Comparison of ENCODE assay signal across 9 cellular contexts in genomic region chr1:36463404-36463772, GRCh38. TPM values are rescaled to one million over a fixed set of nuclear protein-coding genes. Genes with fewer than 3 reads are reported as not detected.
A peak's percentile ranks its signal among the peaks of the same experiment; 100 is the strongest.
DNase-seq lines count a peak whose midpoint lies in the region; ATAC-seq and TF ChIP-seq lines count a peak whose summit lies in the region.
"Had no signal": no experiment of that assay in that cellular context is flagged by ENCODE, and none has a peak within 500 bp of the region (broad histone marks: within the 10 kb centered on the region; RNA-seq: fewer than 3 reads in every experiment).

No MANE protein-coding gene starts in this region.

- H3K4me3 ChIP-seq in CD4-positive, CD25-positive, alpha-beta regulatory T cell (ENCODE audit: low read depth, low read length), result peak overlapping the region; percentile 90
- H3K4me3 ChIP-seq in MG63 (peak overlapping the region; percentile 100), endodermal cell (ENCODE audit: low read length) (peak overlapping the region; percentile 85), neural cell (ENCODE audit: low read length) (peak overlapping the region; percentile 83)

- H3K36me3 ChIP-seq in CD4-positive, CD25-positive, alpha-beta regulatory T cell (ENCODE audit: control insufficient read depth, insufficient read depth, low read length), result peaks cover 18% of the 10 kb centered on the region
- H3K36me3 ChIP-seq in MG63 (peaks cover 31% of the 10 kb centered on the region), endodermal cell (ENCODE audit: control insufficient read depth, insufficient read depth, low read length) (peaks cover 39% of the 10 kb centered on the region), neural cell (ENCODE audit: insufficient read depth, low read length) (no peaks in the 10 kb centered on the region)

- H3K9me3 Mint-ChIP-seq in CD4-positive, CD25-positive, alpha-beta regulatory T cell, result no peaks in the 10 kb centered on the region
- no peaks in the 10 kb centered on the region for H3K9me3 Mint-ChIP-seq in endodermal cell

- peak overlapping the region; percentile 97 to 98 (median 97) for H3K27ac Mint-ChIP-seq in CD4-positive, CD25-positive, alpha-beta regulatory T cell
- peak overlapping the region; percentile 99 for H3K27ac Mint-ChIP-seq in endodermal cell

- H3K27me3 Mint-ChIP-seq in CD4-positive, CD25-positive, alpha-beta regulatory T cell, result no peaks in the 10 kb centered on the region
- peaks cover 29% of the 10 kb centered on the region for H3K27me3 Mint-ChIP-seq in endodermal cell (ENCODE audit: insufficient read depth)

- no peaks in the 10 kb centered on the region for H4K20me1 ChIP-seq in neural cell (ENCODE audit: insufficient read depth)

- H3K9me3 ChIP-seq in CD4-positive, CD25-positive, alpha-beta regulatory T cell (ENCODE audit: control insufficient read depth in 2 of 2, low read length in 2 of 2), result no peaks in the 10 kb centered on the region
- H3K9me3 ChIP-seq in MG63 (no peaks in the 10 kb centered on the region; the same call in 1 of the 2 replicates), endodermal cell (ENCODE audit: control insufficient read depth, low read length) (no peaks in the 10 kb centered on the region), neural cell (ENCODE audit: low read length) (no peaks in the 10 kb centered on the region)

- H3K27ac ChIP-seq in CD4-positive, CD25-positive, alpha-beta regulatory T cell (ENCODE audit: insufficient read depth, low read length, poor library complexity, severe bottlenecking), result peak overlapping the region; percentile 90
- peak overlapping the region; percentile 52 for H3K27ac ChIP-seq in endodermal cell (ENCODE audit: low read depth, low read length)
- H3K27ac ChIP-seq in neural cell (ENCODE audit: low read length), result peak overlapping the region; percentile 86

- peak overlapping the region; percentile 98 to 100 (median 99) for H3K4me3 Mint-ChIP-seq in CD4-positive, CD25-positive, alpha-beta regulatory T cell
- peak overlapping the region; percentile 100 for H3K4me3 Mint-ChIP-seq in endodermal cell

- H3K79me2 ChIP-seq in neural cell (replicated peaks; ENCODE audit: insufficient read depth, low read length), result peaks cover 7% of the 10 kb centered on the region

- TF ChIP-seq RAD21 in neural cell (conservative IDR thresholded peaks at IDR 0.05), result no peak

- no peak for TF ChIP-seq EP300 in neural cell (conservative IDR thresholded peaks at IDR 0.05; ENCODE audit: poor library complexity, severe bottlenecking)

- peaks cover 23% of the 10 kb centered on the region for H3K36me3 Mint-ChIP-seq in CD4-positive, CD25-positive, alpha-beta regulatory T cell
- H3K36me3 Mint-ChIP-seq in endodermal cell (ENCODE audit: low read depth), result peaks cover 37% of the 10 kb centered on the region

- H3K4me2 ChIP-seq in neural cell (ENCODE audit: low read length), result peak overlapping the region; percentile 94

- peak overlapping the region; percentile 71 for H2AFZ ChIP-seq in neural cell (ENCODE audit: low read depth, low read length)

- peaks cover 12 to 54% (median 18%) of the 10 kb centered on the region in 4 donors for H3K4me1 Mint-ChIP-seq in CD4-positive, CD25-positive, alpha-beta regulatory T cell
- H3K4me1 Mint-ChIP-seq in endodermal cell, result peaks cover 22% of the 10 kb centered on the region

- DNase-seq in CD4-positive, CD25-positive, alpha-beta regulatory T cell, result no peak
- no peak for DNase-seq in MG63
- DNase-seq in endodermal cell, result no peak
- DNase-seq in DMS79 (lab: John Stamatoyannopoulos, UW), result no peak
- DNase-seq in Ammon's horn (ENCODE audit: low spot score), result no peak
- DNase-seq: cerebellar nuclear complex had no signal

- no peaks in the 10 kb centered on the region for H3F3A ChIP-seq in neural cell (ENCODE audit: insufficient read depth, low read length, poor library complexity, severe bottlenecking)

- H3K27me3 ChIP-seq in CD4-positive, CD25-positive, alpha-beta regulatory T cell (ENCODE audit: control insufficient read depth, insufficient read depth, low read length), result no peaks in the 10 kb centered on the region
- H3K27me3 ChIP-seq in MG63, result no peaks in the 10 kb centered on the region
- peaks cover 12% of the 10 kb centered on the region for H3K27me3 ChIP-seq in endodermal cell (ENCODE audit: control insufficient read depth, insufficient read depth, low read length, poor library complexity, severe bottlenecking)
- no peaks in the 10 kb centered on the region for H3K27me3 ChIP-seq in neural cell (ENCODE audit: insufficient read depth, low read depth, low read length)

- peaks cover 19% of the 10 kb centered on the region for H3K4me1 ChIP-seq in CD4-positive, CD25-positive, alpha-beta regulatory T cell (ENCODE audit: control insufficient read depth, insufficient read depth, low read length, poor library complexity, severe bottlenecking)
- H3K4me1 ChIP-seq in endodermal cell (ENCODE audit: control insufficient read depth, insufficient read depth, low read length), result peaks cover 7% of the 10 kb centered on the region

- WGBS in endodermal cell (ENCODE audit: insufficient coverage in 1 of 2, insufficient read length in 1 of 2), 2 experiments, result 10% methylated on average over 5 of the region's 5 CpGs; no CpG with 5 or more reads in 1 of the 2 experiments

- no peaks in the 10 kb centered on the region for H3K9me2 ChIP-seq in neural cell (ENCODE audit: insufficient read depth, low read length)

- ATAC-seq in CD4-positive, CD25-positive, alpha-beta regulatory T cell (ENCODE audit: low read depth in 2 of 2), result no peak
- no peak for ATAC-seq in HG03520 (IDR thresholded peaks at IDR 0.05; ENCODE audit: unreplicated experiment)
- ATAC-seq in GM21515 (IDR thresholded peaks at IDR 0.05; ENCODE audit: unreplicated experiment), result no peak

- no peak for TF ChIP-seq CTCF in endodermal cell (conservative IDR thresholded peaks at IDR 0.05)
- TF ChIP-seq CTCF in neural cell (IDR thresholded peaks at IDR 0.05; ENCODE audit: poor library complexity, severe bottlenecking), result no peak

- H3K9ac ChIP-seq in endodermal cell (ENCODE audit: extremely low read depth, low read length, poor library complexity, severe bottlenecking) (peak overlapping the region; percentile 88), neural cell (ENCODE audit: low read length) (peak overlapping the region; percentile 76)

TF ChIP-seq in neural cell, 6 proteins besides CTCF, POLR2A, EP300 and RAD21:
- TF ChIP-seq REST (IDR thresholded peaks at IDR 0.05; ENCODE audit: borderline replicate concordance) (no peak), TAF1 (IDR thresholded peaks at IDR 0.05; ENCODE audit: low read depth) (no peak), EZH2 (IDR thresholded peaks at IDR 0.05; ENCODE audit: borderline replicate concordance, insufficient read depth, low read length, poor library complexity, severe bottlenecking) (no peak), POLR2AphosphoS5 (IDR thresholded peaks at IDR 0.05) (no peak), MXI1 (conservative IDR thresholded peaks at IDR 0.05; ENCODE audit: poor library complexity, severe bottlenecking) (no peak), SMC3 (conservative IDR thresholded peaks at IDR 0.05; ENCODE audit: poor library complexity) (no peak)
TF ChIP-seq in neural cell: peak in this region for 0.

RNA-seq across cellular contexts. Expression of gene MRPS15, which starts 0.8 kb away (rescaled TPM):
- total RNA-seq in CD4-positive, CD25-positive, alpha-beta regulatory T cell, result 36.7 TPM
- polyA plus RNA-seq in CD4-positive, CD25-positive, alpha-beta regulatory T cell, result 10 to 100 TPM; 67.6 to 97.2 (median 72.3) TPM
- total RNA-seq in MG63 (2014; rRNA removed; shearing (Covaris generic); ENCODE audit: low replicate concordance), result 104 and 113 TPM in 2 replicates
- 100 to 1,000 TPM; 107 to 111 TPM for total RNA-seq in endodermal cell
- polyA plus RNA-seq in endodermal cell (2013, experiment 1 of 2), result 103 TPM
- 109 TPM for polyA plus RNA-seq in endodermal cell (2013, experiment 2 of 2)
- 64.7 and 65.6 TPM in 2 replicates for polyA plus RNA-seq in neural cell
- 17.5 and 22.7 TPM in 2 replicates for polyA minus RNA-seq in neural cell

RNA-seq across cellular contexts. Expression of gene OSCP1, which starts 13.1 kb away (rescaled TPM):
- not detected for total RNA-seq in CD4-positive, CD25-positive, alpha-beta regulatory T cell
- polyA plus RNA-seq in CD4-positive, CD25-positive, alpha-beta regulatory T cell, result 1 to 10 TPM in 2 of 4 donors, under 1 TPM in 2; 0.35 to 1.8 (median 0.73) TPM
- total RNA-seq in MG63 (2014; rRNA removed; shearing (Covaris generic); ENCODE audit: low replicate concordance), result 5.7 and 10.5 TPM in 2 replicates
- 10 to 100 TPM in 1 of 2 donors, 1 to 10 TPM in 1; 9.6 to 10.5 TPM for total RNA-seq in endodermal cell
- 11.8 TPM for polyA plus RNA-seq in endodermal cell (2013, experiment 1 of 2)
- 11.6 TPM for polyA plus RNA-seq in endodermal cell (2013, experiment 2 of 2)
- 16.2 and 20.7 TPM in 2 replicates for polyA plus RNA-seq in neural cell
- 22.2 and 25.6 TPM in 2 replicates for polyA minus RNA-seq in neural cell

RNA-seq across cellular contexts. Expression of gene CSF3R, which starts 19.3 kb away (rescaled TPM):
- 3.6 TPM for total RNA-seq in CD4-positive, CD25-positive, alpha-beta regulatory T cell
- under 1 TPM in 3 of 4 donors, not detected in 1; 0.10 to 0.33 (median 0.13) TPM for polyA plus RNA-seq in CD4-positive, CD25-positive, alpha-beta regulatory T cell
- not detected in 2 replicates for total RNA-seq in MG63 (2014; rRNA removed; shearing (Covaris generic); ENCODE audit: low replicate concordance)
- total RNA-seq in endodermal cell, result 1 to 10 TPM; 1.5 TPM
- 0.50 TPM for polyA plus RNA-seq in endodermal cell (2013, experiment 1 of 2)
- polyA plus RNA-seq in endodermal cell (2013, experiment 2 of 2), result 0.17 TPM
- polyA plus RNA-seq in neural cell, result not detected in 2 replicates
- not detected in 2 replicates for polyA minus RNA-seq in neural cell
